In genomic region chr6:92879526-92879925, GRCh38 we compare ENCODE assay signal across 21 cellular contexts.
DNase-seq lines count a peak whose midpoint lies in the region; ATAC-seq lines count a peak whose summit lies in the region.
"Had no signal": no experiment of that assay in that cellular context is flagged by ENCODE, and none has a peak within 500 bp of the region (broad histone marks: within the 10 kb centered on the region; RNA-seq: fewer than 3 reads in every experiment).

No MANE protein-coding gene starts in this region.

- no peaks in the 10 kb centered on the region for H3K4me1 ChIP-seq in SJCRH30
- H3K4me1 ChIP-seq: A549; BE2C; BLaER1 treated with 17β-estradiol and CSF1 and Interleukin-3, amounts not matched to agents 10 nM and 100 nM had no signal

- peak; percentile 3 for DNase-seq in LHCN-M2 (ENCODE audit: low read depth)
- peak; percentile 68 to 69 for DNase-seq in SJCRH30
- DNase-seq in myocyte (ENCODE audit: low read depth) = peak; percentile 49
- no peak for DNase-seq in activated CD4-positive, alpha-beta T cell treated with anti-CD3 and anti-CD28 coated beads, Interleukin-2, amount 50 U/mL, for 4 hours
- no peak for DNase-seq in NCI-H1048 (lab: John Stamatoyannopoulos, UW)
- no peak for DNase-seq in NOMO-1 (lab: John Stamatoyannopoulos, UW; ENCODE audit: unreplicated experiment in 2 of 2)
- DNase-seq: 8988T; ACHN; AML-193; BE2C; CD4-positive, alpha-beta T cell; CD8-positive, alpha-beta memory T cell; DMS53; DMS79 treated with DMSO at 0.1 percent for 48 hours; GF-D8; H9 had no signal

- H3K9me3 ChIP-seq in SJCRH30 (replicated peaks) = no peaks in the 10 kb centered on the region; the same call in 1 of the 2 replicates
- H3K9me3 ChIP-seq: A549, BE2C had no signal

- no peaks in the 10 kb centered on the region for H3K27me3 ChIP-seq in SJCRH30
- H3K27me3 ChIP-seq: BE2C; BLaER1 treated with 17β-estradiol and CSF1 and Interleukin-3, amounts not matched to agents 10 nM and 100 nM had no signal

- H3K4me3 ChIP-seq in SJCRH30 = no peak overlapping the region
- H3K4me3 ChIP-seq: A549; BLaER1 treated with 17β-estradiol and CSF1 and Interleukin-3, amounts not matched to agents 10 nM and 100 nM; GM23338 had no signal

- no peak overlapping the region for H3K27ac ChIP-seq in SJCRH30
- H3K27ac ChIP-seq: A549; BLaER1 treated with 17β-estradiol and CSF1 and Interleukin-3, amounts not matched to agents 10 nM and 100 nM had no signal

- no peak for ATAC-seq in HG02610 (IDR thresholded peaks at IDR 0.05; ENCODE audit: unreplicated experiment)
- ATAC-seq: A549, GM23338, HCT116 had no signal

- no peaks in the 10 kb centered on the region for H3K36me3 ChIP-seq in SJCRH30
- H3K36me3 ChIP-seq: BE2C; BLaER1 treated with 17β-estradiol and CSF1 and Interleukin-3, amounts not matched to agents 10 nM and 100 nM had no signal

Comparison
In these comparisons a context has a peak if more than half of its experiments do, and no peak if none do; other contexts are left out.
1. DNase-seq: peak in LHCN-M2 (single experiment), SJCRH30 (2 of 2) and myocyte (single experiment); none in activated CD4-positive, alpha-beta T cell treated with anti-CD3 and anti-CD28 coated beads, Interleukin-2, amount 50 U/mL, for 4 hours (0 of 2), NCI-H1048 (single experiment) and NOMO-1 (0 of 2).